In genomic region chr5:117093653-117094052, GRCh38 we compare ENCODE assay signal across 26 cellular contexts.
"Had no signal": no experiment of that assay in that cellular context is flagged by ENCODE, and none has a peak within 500 bp of the region (broad histone marks: within the 10 kb centered on the region; RNA-seq: fewer than 3 reads in every experiment).

No MANE protein-coding gene starts in this region.

- H3K27me3 Mint-ChIP-seq: central memory CD8-positive, alpha-beta T cell; dendritic cell treated with granulocyte-macrophage colony-stimulating factor and Interleukin-4, amounts not matched to agents 40 ng/mL and 50 ng/mL, for 4 days; effector memory CD8-positive, alpha-beta T cell had no signal

- ATAC-seq: effector memory CD8-positive, alpha-beta T cell; esophagus mucosa; gastrocnemius medialis; heart right ventricle; left cardiac atrium; left lung; left ventricle myocardium superior; lower lobe of right lung had no signal

- H3K4me3 ChIP-seq: colonic mucosa, esophagus squamous epithelium, gastrocnemius medialis, heart right ventricle, left lung, lower lobe of right lung had no signal

- H3K4me1 Mint-ChIP-seq: central memory CD8-positive, alpha-beta T cell had no signal

- DNase-seq: cerebellar nuclear complex; colonic mucosa; cortex of kidney; effector CD8-positive, alpha-beta T cell; effector memory CD8-positive, alpha-beta T cell; endodermal cell; erythroblast; esophagus squamous epithelium; foreskin fibroblast; foreskin melanocyte; gastrocnemius medialis; glutamatergic neuron; head of caudate nucleus; heart right ventricle; hippocampal formation; islet precursor cell; left cardiac atrium; left ventricle myocardium superior; lower lobe of right lung; mesenchymal stem cell; midbrain had no signal

- H3K4me1 ChIP-seq: colonic mucosa, esophagus squamous epithelium, gastrocnemius medialis, left lung, lower lobe of right lung had no signal

- H3K27ac Mint-ChIP-seq: dendritic cell treated with granulocyte-macrophage colony-stimulating factor and Interleukin-4, amounts not matched to agents 40 ng/mL and 50 ng/mL, for 4 days; effector memory CD8-positive, alpha-beta T cell; endodermal cell had no signal

- H3K9me3 ChIP-seq: colonic mucosa, esophagus squamous epithelium, gastrocnemius medialis, heart right ventricle, lower lobe of right lung had no signal

- H3K27ac ChIP-seq: colonic mucosa, epithelial cell of prostate, esophagus squamous epithelium, gastrocnemius medialis, heart right ventricle, left lung, lower lobe of right lung had no signal

- H3K9me3 Mint-ChIP-seq: endodermal cell had no signal

- H3K36me3 ChIP-seq: colonic mucosa, esophagus squamous epithelium, gastrocnemius medialis, heart right ventricle, left lung, lower lobe of right lung had no signal

- H3K4me3 Mint-ChIP-seq: central memory CD8-positive, alpha-beta T cell; dendritic cell treated with granulocyte-macrophage colony-stimulating factor and Interleukin-4, amounts not matched to agents 40 ng/mL and 50 ng/mL, for 4 days; effector memory CD8-positive, alpha-beta T cell; endodermal cell had no signal

- H3K27me3 ChIP-seq: colonic mucosa, esophagus squamous epithelium, gastrocnemius medialis, heart right ventricle, left lung had no signal
